In the genomic region with DNA sequence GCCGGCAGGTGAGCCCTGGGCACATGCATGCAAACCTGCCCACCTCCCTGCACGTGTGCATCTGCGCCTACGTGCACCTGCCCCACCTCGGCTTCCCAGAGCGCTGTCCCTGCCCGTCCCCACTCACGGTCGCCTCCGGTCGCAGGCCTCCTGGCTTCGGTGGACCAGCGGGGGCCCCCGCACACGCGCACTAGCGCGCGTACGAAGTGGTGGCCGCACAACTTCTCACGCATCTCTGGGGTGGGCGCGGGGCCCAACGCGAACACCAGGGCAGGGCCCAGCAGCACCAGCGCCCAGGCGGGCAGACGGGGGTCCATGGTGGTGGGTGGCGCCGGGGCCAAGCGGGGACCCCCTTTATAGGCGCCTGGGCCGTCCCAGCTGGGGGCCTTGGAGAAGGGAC, we compare ENCODE assay signal across 26 cellular contexts. TPM values are rescaled to one million over a fixed set of nuclear protein-coding genes. Genes with fewer than 3 reads are reported as not detected.
"Had no signal": no experiment of that assay in that cellular context is flagged by ENCODE, and none has a peak within 500 bp of the region (broad histone marks: within the 10 kb centered on the region; RNA-seq: fewer than 3 reads in every experiment).

A gene with protein sequence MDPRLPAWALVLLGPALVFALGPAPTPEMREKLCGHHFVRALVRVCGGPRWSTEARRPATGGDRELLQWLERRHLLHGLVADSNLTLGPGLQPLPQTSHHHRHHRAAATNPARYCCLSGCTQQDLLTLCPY (minus strand): TSS at position 330 of the 400 bp plus-strand sequence. CDS start 13 bp downstream, at position 317.

- H3K27me3 ChIP-seq: breast epithelium, Peyer's patch had no signal

- H3K9me3 ChIP-seq: breast epithelium, Peyer's patch, SJCRH30, SK-N-SH had no signal

- DNase-seq: activated CD4-positive, alpha-beta T cell treated with anti-CD3 and anti-CD28 coated beads for 4 hours; activated CD8-positive, alpha-beta memory T cell treated with anti-CD3 and anti-CD28 coated beads, Interleukin-2, amount 50 U/mL, for 4 hours; activated CD8-positive, alpha-beta T cell treated with anti-CD3 and anti-CD28 coated beads for 36 hours; activated effector memory CD4-positive, alpha-beta T cell treated with Interleukin-2 at 50 U/mL for 16 hours; activated naive CD4-positive, alpha-beta T cell; aorta; caudate nucleus; Kasumi-1; KBM-7; NCI-H1048; NCI-H1417; NCI-H2029; NCI-H2107; NCI-H510A treated with DMSO at 0.1 percent for 48 hours; NCI-H69; NK-92 treated with Interleukin-12 subunit alpha and Interleukin-12 subunit beta, amount 100 ng/mL, for 24 hours; Peyer's patch; Right ventricle myocardium superior; SJCRH30; SK-N-SH had no signal

- H3K27ac ChIP-seq: breast epithelium, Peyer's patch, RWPE1, SJCRH30 had no signal

- H3K27ac Mint-ChIP-seq: activated CD8-positive, alpha-beta T cell treated with anti-CD3 and anti-CD28 coated beads for 36 hours; activated naive CD4-positive, alpha-beta T cell treated with anti-CD3 and anti-CD28 coated beads, Interleukin-2, amount 50 U/mL, for 24 hours; activated T-helper 1 cell treated with anti-CD3 and anti-CD28 coated beads, Interleukin-12 subunit alpha, Interleukin-12 subunit beta, Interleukin-2, Interleukin-4 antibody, amounts not matched to agents 30 ng/mL and 10 ng/mL and 1 ng/mL, durations not matched to agents 14 hours and 24 hours and 36 hours; T-helper 1 cell treated with Interleukin-12 subunit alpha and Interleukin-12 subunit beta and Interleukin-4 antibody, amounts not matched to agents 30 μg/mL and 1 μg/mL, for 36 hours had no signal

- H3K4me1 ChIP-seq: breast epithelium, Peyer's patch, SJCRH30 had no signal

- H3K27me3 Mint-ChIP-seq: activated CD8-positive, alpha-beta T cell treated with anti-CD3 and anti-CD28 coated beads for 36 hours; activated naive CD4-positive, alpha-beta T cell treated with anti-CD3 and anti-CD28 coated beads, Interleukin-2, amount 50 U/mL, for 24 hours had no signal

- H3K9ac ChIP-seq: SK-N-SH had no signal

- H3K4me1 Mint-ChIP-seq: activated naive CD4-positive, alpha-beta T cell treated with anti-CD3 and anti-CD28 coated beads, Interleukin-2, amount 50 U/mL, for 24 hours had no signal

- H3K4me3 ChIP-seq: breast epithelium, Peyer's patch, SJCRH30 had no signal

- H3K9me3 Mint-ChIP-seq: activated CD8-positive, alpha-beta T cell treated with anti-CD3 and anti-CD28 coated beads for 36 hours; activated naive CD4-positive, alpha-beta T cell treated with anti-CD3 and anti-CD28 coated beads, Interleukin-2, amount 50 U/mL, for 24 hours; activated T-helper 1 cell treated with anti-CD3 and anti-CD28 coated beads, Interleukin-12 subunit alpha, Interleukin-12 subunit beta, Interleukin-2, Interleukin-4 antibody, amounts not matched to agents 30 ng/mL and 10 ng/mL and 1 ng/mL, durations not matched to agents 14 hours and 24 hours and 36 hours; T-helper 1 cell treated with Interleukin-12 subunit alpha and Interleukin-12 subunit beta and Interleukin-4 antibody, amounts not matched to agents 30 μg/mL and 1 μg/mL, for 36 hours had no signal

- H3K4me2 ChIP-seq: SK-N-SH had no signal

- H3K36me3 ChIP-seq: breast epithelium, Peyer's patch, SJCRH30 had no signal

- H3K4me3 Mint-ChIP-seq: activated CD8-positive, alpha-beta T cell treated with anti-CD3 and anti-CD28 coated beads for 36 hours; activated naive CD4-positive, alpha-beta T cell treated with anti-CD3 and anti-CD28 coated beads, Interleukin-2, amount 50 U/mL, for 24 hours; activated T-helper 1 cell treated with anti-CD3 and anti-CD28 coated beads, Interleukin-12 subunit alpha, Interleukin-12 subunit beta, Interleukin-2, Interleukin-4 antibody, amounts not matched to agents 30 ng/mL and 10 ng/mL and 1 ng/mL, durations not matched to agents 14 hours and 24 hours and 36 hours; T-helper 1 cell treated with Interleukin-12 subunit alpha and Interleukin-12 subunit beta and Interleukin-4 antibody, amounts not matched to agents 30 μg/mL and 1 μg/mL, for 36 hours had no signal

- ATAC-seq: activated CD4-positive, CD25-positive, alpha-beta regulatory T cell treated with anti-CD3 and anti-CD28 coated beads, Interleukin-2, amount 50 U/mL, for 24 hours; activated CD8-positive, alpha-beta T cell treated with anti-CD3 and anti-CD28 coated beads for 36 hours had no signal

RNA-seq across cellular contexts. Expression of the gene that starts here (rescaled TPM):
- total RNA-seq: aorta, Peyer's patch, Right ventricle myocardium superior, SJCRH30 had no signal
- polyA plus RNA-seq: aorta had no signal
